In the genomic region with DNA sequence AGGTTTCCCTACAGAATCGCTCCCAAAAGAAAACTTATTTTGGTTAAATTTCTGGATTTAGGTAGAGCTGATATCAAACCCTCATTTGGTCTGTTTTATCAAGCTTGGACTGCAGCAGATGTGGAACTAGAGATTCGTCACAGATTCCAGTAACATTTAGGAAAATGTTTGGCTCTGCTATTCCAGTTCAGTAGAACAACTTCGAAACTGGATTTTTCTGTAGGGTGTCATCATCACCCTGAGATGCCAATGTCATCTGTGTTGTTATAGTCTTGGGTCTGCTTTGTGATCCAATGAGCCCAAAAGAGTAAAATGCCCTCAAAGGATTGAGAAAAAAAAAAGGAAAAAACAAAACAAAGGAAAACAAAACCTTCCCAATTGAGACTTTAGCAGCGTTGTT, we compare ENCODE assay signal across 18 cellular contexts. TPM values are rescaled to one million over a fixed set of nuclear protein-coding genes. Genes with fewer than 3 reads are reported as not detected.
DNase-seq lines count a peak whose midpoint lies in the region; ATAC-seq and TF ChIP-seq lines count a peak whose summit lies in the region.
"Had no signal": no experiment of that assay in that cellular context is flagged by ENCODE, and none has a peak within 500 bp of the region (broad histone marks: within the 10 kb centered on the region; RNA-seq: fewer than 3 reads in every experiment).

No MANE protein-coding gene starts in this region.

- H3K4me3 Mint-ChIP-seq in osteocyte (ENCODE audit: unreplicated experiment): no peak overlapping the region
- H3K4me3 Mint-ChIP-seq: activated CD8-positive, alpha-beta T cell treated with anti-CD3 and anti-CD28 coated beads, Interleukin-2, amount 10 ng/mL, durations not matched to agents 7 days and 5 days; activated naive CD8-positive, alpha-beta T cell treated with anti-CD3 and anti-CD28 coated beads for 36 hours; CD8-positive, alpha-beta T cell; neural crest cell had no signal

- no peaks in the 10 kb centered on the region for H3K36me3 Mint-ChIP-seq in osteocyte (ENCODE audit: unreplicated experiment)
- H3K36me3 Mint-ChIP-seq: activated naive CD8-positive, alpha-beta T cell treated with anti-CD3 and anti-CD28 coated beads for 36 hours; CD8-positive, alpha-beta T cell had no signal

- 70 to 74% methylated on average over 4 of the region's 4 CpGs for WGBS in heart right ventricle, 2 donors
- 59% methylated on average over 4 of the region's 4 CpGs for WGBS in esophagus muscularis mucosa

- peaks cover 0 to 62% (median 47%) of the 10 kb centered on the region in 9 donors for H3K4me1 ChIP-seq in heart right ventricle
- H3K4me1 ChIP-seq in esophagus muscularis mucosa: peaks cover 4 to 29% (median 5%) of the 10 kb centered on the region in 4 donors
- peaks cover 4% of the 10 kb centered on the region for H3K4me1 ChIP-seq in vagina

- no peak overlapping the region for H3K4me3 ChIP-seq in heart right ventricle
- H3K4me3 ChIP-seq in esophagus muscularis mucosa: no peak overlapping the region
- H3K4me3 ChIP-seq in vagina: no peak overlapping the region

- H3K27ac ChIP-seq in heart right ventricle (peak overlapping the region; percentile 49 to 90 (median 76)), esophagus muscularis mucosa (replicated peaks in 1 of 4) (peak overlapping the region; percentile 40 to 68 (median 57)), vagina (peak overlapping the region; percentile 72)
- H3K27ac ChIP-seq: VCaP had no signal

- DNase-seq in heart right ventricle (no peak), cardiac septum (ENCODE audit: low spot score) (no peak), esophagus muscularis mucosa (ENCODE audit: extremely low spot score) (no peak), osteocyte (ENCODE audit: extremely low spot score, unreplicated experiment) (no peak), vagina (ENCODE audit: extremely low spot score in 2 of 2) (peak in 1 of 2 donors; percentile 22), NCI-H2171 treated with DMSO at 0.1 percent for 48 hours (lab: John Stamatoyannopoulos, UW) (no peak), NCI-H2081 treated with DMSO at 0.1 percent for 48 hours (lab: John Stamatoyannopoulos, UW) (no peak)
- DNase-seq: activated CD8-positive, alpha-beta T cell treated with anti-CD3 and anti-CD28 coated beads, Interleukin-2, amount 10 ng/mL, durations not matched to agents 7 days and 5 days; activated naive CD8-positive, alpha-beta T cell treated with anti-CD3 and anti-CD28 coated beads for 36 hours; CD8-positive, alpha-beta T cell; DND-41; effector CD4-positive, alpha-beta T cell; KBM-7; NCI-H1105 treated with DMSO at 0.1 percent for 48 hours; stimulated activated CD4-positive, alpha-beta T cell treated with anti-CD3 and anti-CD28 coated beads, Interleukin-2, amount 100 ng/mL, for 48 hours had no signal

- TF ChIP-seq EP300 in esophagus muscularis mucosa (IDR thresholded peaks at IDR 0.05): no peak

- peaks cover 50% of the 10 kb centered on the region for H3K4me1 Mint-ChIP-seq in osteocyte (ENCODE audit: unreplicated experiment)
- H3K4me1 Mint-ChIP-seq: activated naive CD8-positive, alpha-beta T cell treated with anti-CD3 and anti-CD28 coated beads for 36 hours had no signal

- H3K9me3 ChIP-seq in heart right ventricle: no peaks in the 10 kb centered on the region
- no peaks in the 10 kb centered on the region for H3K9me3 ChIP-seq in esophagus muscularis mucosa
- no peaks in the 10 kb centered on the region for H3K9me3 ChIP-seq in vagina

- no peaks in the 10 kb centered on the region for H3K27me3 ChIP-seq in heart right ventricle
- H3K27me3 ChIP-seq in esophagus muscularis mucosa: no peaks in the 10 kb centered on the region
- H3K27me3 ChIP-seq in vagina: no peaks in the 10 kb centered on the region

- H3K27me3 Mint-ChIP-seq in osteocyte (ENCODE audit: unreplicated experiment): no peaks in the 10 kb centered on the region

- H3K27ac Mint-ChIP-seq in osteocyte (ENCODE audit: unreplicated experiment): peak overlapping the region; percentile 3
- H3K27ac Mint-ChIP-seq: activated CD8-positive, alpha-beta T cell treated with anti-CD3 and anti-CD28 coated beads, Interleukin-2, amount 10 ng/mL, durations not matched to agents 7 days and 5 days; activated naive CD8-positive, alpha-beta T cell treated with anti-CD3 and anti-CD28 coated beads for 36 hours; CD8-positive, alpha-beta T cell had no signal

- H3K36me3 ChIP-seq in heart right ventricle (no peaks in the 10 kb centered on the region), esophagus muscularis mucosa (peaks cover 0 to 33% (median 12%) of the 10 kb centered on the region in 4 donors), vagina (no peaks in the 10 kb centered on the region)

- TF ChIP-seq POLR2A in esophagus muscularis mucosa (IDR thresholded peaks at IDR 0.05; ENCODE audit: low read depth) (no peak), vagina (IDR thresholded peaks at IDR 0.05) (no peak)

- TF ChIP-seq CTCF in heart right ventricle (IDR thresholded peaks at IDR 0.05) (no peak), esophagus muscularis mucosa (IDR thresholded peaks at IDR 0.05) (no peak), osteocyte (IDR thresholded peaks at IDR 0.05) (no peak), vagina (IDR thresholded peaks at IDR 0.05) (no peak)

- no peaks in the 10 kb centered on the region for H3K9me3 Mint-ChIP-seq in osteocyte (ENCODE audit: unreplicated experiment)
- H3K9me3 Mint-ChIP-seq: activated naive CD8-positive, alpha-beta T cell treated with anti-CD3 and anti-CD28 coated beads for 36 hours; CD8-positive, alpha-beta T cell had no signal

- ATAC-seq in heart right ventricle (no peak), GM21447 (IDR thresholded peaks at IDR 0.05; ENCODE audit: unreplicated experiment) (no peak)
- ATAC-seq: activated CD8-positive, alpha-beta T cell treated with anti-CD3 and anti-CD28 coated beads, Interleukin-2, amount 10 ng/mL, durations not matched to agents 7 days and 5 days; CD8-positive, alpha-beta T cell had no signal

- intact Hi-C loops in heart right ventricle (cut with DNase I): loop anchor here in 1 of 10 donors (5.0 kb wide), 1 partner anchor 36 kb away; no protein-coding TSS in a partner anchor
- intact Hi-C loops in cardiac septum (cut with DNase I): no loop called here
- intact Hi-C loops in esophagus muscularis mucosa (cut with DNase I): no loop called here
- intact Hi-C loops in vagina (cut with DNase I): no loop called here

RNA-seq across cellular contexts. Expression of a gene that starts 55.4 kb away (rescaled TPM):
- total RNA-seq in heart right ventricle: 1 to 10 TPM in 6 of 10 donors, under 1 TPM in 4; 0.53 to 8.8 (median 1.6) TPM
- polyA plus RNA-seq in heart right ventricle: 1 to 10 TPM; 1.2 to 3.0 TPM
- 0.40 TPM for total RNA-seq in cardiac septum
- 10 to 100 TPM; 11.2 to 32.6 (median 14.9) TPM for total RNA-seq in esophagus muscularis mucosa
- 3.5 and 3.6 TPM in 2 replicates for total RNA-seq in osteocyte
- total RNA-seq in vagina: 13.3 TPM
- total RNA-seq: activated CD8-positive, alpha-beta T cell treated with anti-CD3 and anti-CD28 coated beads, Interleukin-2, amount 10 ng/mL, durations not matched to agents 7 days and 5 days; activated naive CD8-positive, alpha-beta T cell treated with anti-CD3 and anti-CD28 coated beads for 36 hours; CD8-positive, alpha-beta T cell; neural crest cell had no signal
